In the genomic region with DNA sequence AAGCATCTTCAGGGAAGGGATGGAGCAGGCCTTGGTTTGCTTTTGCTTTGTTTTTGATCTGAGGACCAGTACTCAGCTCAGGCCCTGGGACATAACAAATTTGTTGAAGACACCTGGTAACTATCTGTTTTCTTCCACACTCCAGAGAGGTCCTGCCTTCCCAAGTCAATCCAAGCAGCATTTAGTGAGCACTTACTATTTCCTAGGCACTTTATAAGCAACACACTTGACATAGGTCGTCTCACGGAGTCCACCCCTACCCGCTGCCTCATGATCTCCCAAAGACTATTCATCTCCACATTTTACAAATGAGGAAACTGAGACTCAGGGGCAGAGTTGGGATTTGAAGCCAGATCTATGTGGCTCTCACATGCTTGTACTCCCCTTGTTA, we compare ENCODE assay signal across 2 cellular contexts.
TF ChIP-seq lines count a peak whose summit lies in the region.

No MANE protein-coding gene starts in this region.

TF ChIP-seq in HEK293, 187 proteins besides CTCF, POLR2A, EP300 and RAD21:
- TF ChIP-seq ZNF311 (tag by site-specific recombination; IDR thresholded peaks at IDR 0.05; ENCODE audit: borderline replicate concordance), result no peak
- no peak for TF ChIP-seq ZFHX2 (tag by site-specific recombination; conservative IDR thresholded peaks at IDR 0.05)
- no peak for TF ChIP-seq ZNF354C (tag by site-specific recombination; IDR thresholded peaks at IDR 0.05; ENCODE audit: borderline replicate concordance, low read depth)
- no peak for TF ChIP-seq ZNF292 (tag by site-specific recombination; IDR thresholded peaks at IDR 0.05; ENCODE audit: borderline replicate concordance, low read depth)
- no peak for TF ChIP-seq ZSCAN16 (tag by site-specific recombination; IDR thresholded peaks at IDR 0.05)
- TF ChIP-seq ZNF664 (tag by site-specific recombination; IDR thresholded peaks at IDR 0.05), result peak; percentile 79

TF ChIP-seq in SK-N-SH, 30 proteins besides CTCF, POLR2A, EP300 and RAD21:
- TF ChIP-seq YY1 (IDR thresholded peaks at IDR 0.05; ENCODE audit: low read depth), result no peak
- TF ChIP-seq MXI1 (IDR thresholded peaks at IDR 0.05; ENCODE audit: low read depth, low read length), result no peak
- no peak for TF ChIP-seq SIN3A (IDR thresholded peaks at IDR 0.05; ENCODE audit: borderline replicate concordance, low read depth, low read length)
- TF ChIP-seq POLR2AphosphoS5 (IDR thresholded peaks at IDR 0.05; ENCODE audit: low read depth, low read length), result no peak
- TF ChIP-seq TCF12 (IDR thresholded peaks at IDR 0.05), result no peak
- TF ChIP-seq FOXM1 (IDR thresholded peaks at IDR 0.05; ENCODE audit: low read depth), result no peak
- no peak for TF ChIP-seq REST (IDR thresholded peaks at IDR 0.05; ENCODE audit: low read depth, low read length)
